Comparison of ENCODE assay signal across 31 cellular contexts in genomic region chr4:24208691-24209090, GRCh38.
"Had no signal": no experiment of that assay in that cellular context is flagged by ENCODE, and none has a peak within 500 bp of the region (broad histone marks: within the 10 kb centered on the region; RNA-seq: fewer than 3 reads in every experiment).

No MANE protein-coding gene starts in this region.

- H3K27ac ChIP-seq: left lung, lower lobe of right lung, pancreas, prostate gland, stomach, testis, transverse colon, upper lobe of left lung, vagina had no signal

- H3K9me3 ChIP-seq: left lung, lower lobe of right lung, pancreas, prostate gland, stomach, testis, thyroid gland, transverse colon, upper lobe of left lung, vagina had no signal

- H3K27ac Mint-ChIP-seq: immature natural killer cell; mesothelial cell of epicardium; naive thymus-derived CD8-positive, alpha-beta T cell; nephron; stimulated activated naive B cell treated with anti-CD40 and anti-IgM and Interleukin-4, amounts not matched to agents 10 μg/mL and 1 μg/mL and 100 μg/mL, for 72 hours had no signal

- H3K4me3 Mint-ChIP-seq: immature natural killer cell; mesothelial cell of epicardium; naive thymus-derived CD8-positive, alpha-beta T cell; nephron; neural crest cell; stimulated activated naive B cell treated with anti-CD40 and anti-IgM and Interleukin-4, amounts not matched to agents 10 μg/mL and 1 μg/mL and 100 μg/mL, for 72 hours had no signal

- H3K9me3 Mint-ChIP-seq: mesothelial cell of epicardium; nephron; neural crest cell; stimulated activated naive B cell treated with anti-CD40 and anti-IgM and Interleukin-4, amounts not matched to agents 10 μg/mL and 1 μg/mL and 100 μg/mL, for 72 hours had no signal

- DNase-seq: hypothalamus; immature natural killer cell; kidney; left colon; left lung; lower lobe of right lung; mesendoderm; naive thymus-derived CD8-positive, alpha-beta T cell; nucleus accumbens; pancreas; posterior cingulate gyrus; retina; right cardiac atrium; stimulated activated CD4-positive, alpha-beta T cell treated with anti-CD3 and anti-CD28 coated beads, Interleukin-12 subunit alpha, Interleukin-12 subunit beta, amount 100 ng/mL, for 4 hours; stimulated activated CD4-positive, alpha-beta T cell treated with anti-CD3 and anti-CD28 coated beads, Interleukin-15, amount 100 ng/mL, for 24 hours; stimulated activated CD4-positive, alpha-beta T cell treated with anti-CD3 and anti-CD28 coated beads, Interleukin-2, amount 100 ng/mL, for 24 hours; stimulated activated CD4-positive, alpha-beta T cell treated with anti-CD3 and anti-CD28 coated beads, Interleukin-4, amount 100 ng/mL, for 1 hour; stimulated activated naive B cell treated with anti-CD40 and anti-IgM and Interleukin-4, amounts not matched to agents 10 μg/mL and 1 μg/mL and 100 μg/mL, for 72 hours; stimulated activated naive CD8-positive, alpha-beta T cell treated with anti-CD3 and anti-CD28 coated beads, Interleukin-15, Interleukin-2, amounts not matched to agents 100 U/mL and 50 U/mL, for 24 hours; stomach; testis; transverse colon; upper lobe of left lung had no signal

- FAIRE-seq: islet of Langerhans, kidney, pancreas had no signal

- H3K4me1 Mint-ChIP-seq: immature natural killer cell; naive thymus-derived CD8-positive, alpha-beta T cell; nephron; neural crest cell; stimulated activated naive B cell treated with anti-CD40 and anti-IgM and Interleukin-4, amounts not matched to agents 10 μg/mL and 1 μg/mL and 100 μg/mL, for 72 hours had no signal

- H3K4me3 ChIP-seq: left lung, lower lobe of right lung, pancreas, prostate gland, skin epidermis, stomach, testis, thyroid gland, transverse colon, upper lobe of left lung, vagina had no signal

- ATAC-seq: left colon; left lung; lower lobe of right lung; naive thymus-derived CD8-positive, alpha-beta T cell; pancreas; right cardiac atrium; stimulated activated naive B cell treated with anti-CD40 and anti-IgM and Interleukin-4, amounts not matched to agents 10 μg/mL and 1 μg/mL and 100 μg/mL, for 72 hours; stimulated activated naive CD8-positive, alpha-beta T cell treated with anti-CD3 and anti-CD28 coated beads, Interleukin-15, Interleukin-2, amounts not matched to agents 100 U/mL and 50 U/mL, for 24 hours had no signal

- H3K4me1 ChIP-seq: left lung, pancreas, prostate gland, stomach, testis, transverse colon had no signal

- H3K27me3 ChIP-seq: left lung, pancreas, stomach, testis, thyroid gland, transverse colon, upper lobe of left lung, vagina had no signal

- H3K27me3 Mint-ChIP-seq: stimulated activated naive B cell treated with anti-CD40 and anti-IgM and Interleukin-4, amounts not matched to agents 10 μg/mL and 1 μg/mL and 100 μg/mL, for 72 hours had no signal

- H3K36me3 ChIP-seq: left lung, lower lobe of right lung, pancreas, prostate gland, stomach, thyroid gland, transverse colon, upper lobe of left lung, vagina had no signal

- H3K36me3 Mint-ChIP-seq: immature natural killer cell; mesothelial cell of epicardium; naive thymus-derived CD8-positive, alpha-beta T cell; stimulated activated naive B cell treated with anti-CD40 and anti-IgM and Interleukin-4, amounts not matched to agents 10 μg/mL and 1 μg/mL and 100 μg/mL, for 72 hours had no signal
